In the genomic region with DNA sequence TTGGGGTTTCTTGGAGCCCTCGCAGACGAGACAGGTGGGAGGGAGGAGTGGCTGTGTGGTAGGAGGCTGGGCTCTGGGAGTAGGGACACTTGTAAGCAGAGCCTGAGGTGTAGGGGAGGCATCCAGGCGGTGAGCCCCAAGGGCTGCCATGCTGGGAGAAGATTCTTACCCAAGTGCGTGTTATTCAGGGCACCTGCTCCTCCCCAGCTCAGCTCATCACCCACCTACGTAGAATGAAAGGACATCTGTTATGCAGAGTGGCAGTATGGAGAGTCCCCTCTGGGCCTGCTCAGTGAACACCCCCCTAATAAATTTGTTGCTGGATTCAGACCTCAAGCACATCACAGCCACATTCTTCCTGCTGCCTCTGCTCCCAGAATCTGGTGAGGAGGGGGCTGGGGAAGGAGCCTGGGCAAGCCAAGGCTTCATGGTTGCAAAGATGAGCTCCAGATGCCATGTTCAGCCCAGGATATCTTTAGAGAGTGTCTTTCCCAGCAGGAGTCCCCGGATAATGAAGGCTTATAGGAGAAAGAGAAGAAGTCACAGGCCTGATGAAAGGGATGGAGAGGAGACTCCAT, we compare ENCODE assay signal across 14 cellular contexts.
"Had no signal": no experiment of that assay in that cellular context is flagged by ENCODE, and none has a peak within 500 bp of the region (broad histone marks: within the 10 kb centered on the region; RNA-seq: fewer than 3 reads in every experiment).

No MANE protein-coding gene starts in this region.

- H3K27me3 ChIP-seq: dorsolateral prefrontal cortex, gastrocnemius medialis, heart right ventricle, pancreas, stomach had no signal

- H3K36me3 ChIP-seq: gastrocnemius medialis, heart right ventricle, pancreas, stomach had no signal

- H3K9me3 ChIP-seq: gastrocnemius medialis, pancreas, stomach had no signal

- ATAC-seq: gastrocnemius medialis, left lobe of liver, pancreas, right cardiac atrium had no signal

- H3K27ac ChIP-seq: gastrocnemius medialis, heart right ventricle, pancreas, stomach had no signal

- DNase-seq: cortex of kidney; dorsolateral prefrontal cortex; effector CD8-positive, alpha-beta T cell; gastrocnemius medialis; heart right ventricle; hypothalamus; mammary epithelial cell; naive thymus-derived CD4-positive, alpha-beta T cell; pancreas; right cardiac atrium; stimulated activated CD4-positive, alpha-beta T cell treated with anti-CD3 and anti-CD28 coated beads, Interleukin-12 subunit alpha, Interleukin-12 subunit beta, amount 100 ng/mL, for 4 hours; stomach; trophoblast cell had no signal

- H3K4me1 ChIP-seq: gastrocnemius medialis, heart right ventricle, pancreas, stomach had no signal

- H3K4me3 ChIP-seq: dorsolateral prefrontal cortex, gastrocnemius medialis, heart right ventricle, pancreas, stomach had no signal
